ENCODE assay signal across 1 cellular context in the genomic region with DNA sequence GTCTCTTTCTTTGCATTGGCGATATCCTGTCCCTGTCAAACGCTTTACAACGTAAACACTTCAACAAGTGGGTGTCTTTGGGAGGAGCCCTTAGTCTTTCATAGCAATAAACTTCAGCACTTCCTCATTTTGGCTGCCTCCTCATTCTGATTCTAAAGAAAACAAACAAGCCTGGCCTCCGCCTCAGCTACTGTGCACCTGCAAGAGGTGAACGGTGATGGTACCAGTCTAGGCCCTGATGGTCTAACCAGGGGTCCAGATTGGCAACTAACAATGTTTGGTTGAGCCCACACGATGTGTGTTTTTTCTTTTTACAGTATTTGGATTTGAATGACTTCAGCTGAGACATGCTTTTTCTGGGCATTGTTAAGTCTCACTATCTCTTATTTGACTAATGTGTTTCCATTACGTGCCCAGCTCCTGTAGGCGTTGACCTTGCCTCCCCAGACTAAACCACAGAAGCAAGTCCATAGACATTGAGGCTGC.
A peak's percentile ranks its signal among the peaks of the same experiment; 100 is the strongest.
TF ChIP-seq lines count a peak whose summit lies in the region.

No MANE protein-coding gene starts in this region.

TF ChIP-seq in GM12878, 131 proteins besides CTCF, POLR2A, EP300 and RAD21 (continues in another document):
- TF ChIP-seq STAT3 (IDR thresholded peaks at IDR 0.05; ENCODE audit: low read depth, low read length) (no peak), GATAD2B (conservative IDR thresholded peaks at IDR 0.05; ENCODE audit: low read depth) (no peak), ZNF622 (IDR thresholded peaks at IDR 0.05) (no peak), CHD4 (IDR thresholded peaks at IDR 0.05) (no peak), ZNF384 (IDR thresholded peaks at IDR 0.05; ENCODE audit: borderline replicate concordance, low read depth, low read length) (no peak), YY1 (IDR thresholded peaks at IDR 0.05; ENCODE audit: low read depth, low read length) (no peak), YBX1 (IDR thresholded peaks at IDR 0.05) (no peak), ZZZ3 (IDR thresholded peaks at IDR 0.05; ENCODE audit: control insufficient read depth, insufficient read length, low read depth) (no peak), RFX5 (IDR thresholded peaks at IDR 0.05; ENCODE audit: low read depth, low read length) (no peak), ETV6 (conservative IDR thresholded peaks at IDR 0.05 in 1 of 2, IDR thresholded peaks at IDR 0.05 in 1 of 2; ENCODE audit: borderline replicate concordance in 1 of 2, low read depth in 1 of 2) (no peak), CEBPB (IDR thresholded peaks at IDR 0.05; ENCODE audit: borderline replicate concordance in 1 of 2, low read depth in 2 of 2, low read length in 2 of 2) (no peak), JUND (IDR thresholded peaks at IDR 0.05; ENCODE audit: low read depth, low read length) (no peak), WRNIP1 (IDR thresholded peaks at IDR 0.05; ENCODE audit: borderline replicate concordance, low read depth, low read length) (no peak), BHLHE40 (IDR thresholded peaks at IDR 0.05; ENCODE audit: borderline replicate concordance in 1 of 2, low read depth in 2 of 2, low read length in 1 of 2) (no peak), FOXK2 (IDR thresholded peaks at IDR 0.05) (peak; percentile 42; the same call in 1 of the 2 replicates), KAT2A (conservative IDR thresholded peaks at IDR 0.05; ENCODE audit: control insufficient read depth, low read depth, low read length) (no peak), NFIC (IDR thresholded peaks at IDR 0.05; ENCODE audit: low read depth, low read length) (no peak), CREM (IDR thresholded peaks at IDR 0.05; ENCODE audit: low read depth) (no peak; the same call in 1 of the 2 replicates), MEF2B (IDR thresholded peaks at IDR 0.05; ENCODE audit: partially characterized antibody, poor library complexity, severe bottlenecking) (peak; percentile 17), KDM1A (IDR thresholded peaks at IDR 0.05; ENCODE audit: borderline replicate concordance) (no peak), PAX5 (IDR thresholded peaks at IDR 0.05; ENCODE audit: borderline replicate concordance, low read depth, low read length) (no peak), TBL1XR1 (IDR thresholded peaks at IDR 0.05; ENCODE audit: low read depth, low read length) (no peak), RUNX3 (IDR thresholded peaks at IDR 0.05; ENCODE audit: low read length) (peak; percentile 59), SMARCA5 (IDR thresholded peaks at IDR 0.05) (no peak), RBBP5 (conservative IDR thresholded peaks at IDR 0.05) (no peak), RCOR1 (conservative IDR thresholded peaks at IDR 0.05; ENCODE audit: low read depth, low read length) (no peak), CBX3 (IDR thresholded peaks at IDR 0.05; ENCODE audit: borderline replicate concordance, low read depth) (no peak), NFYA (IDR thresholded peaks at IDR 0.05; ENCODE audit: borderline replicate concordance, low read depth, low read length) (no peak), SUZ12 (IDR thresholded peaks at IDR 0.05; ENCODE audit: unreplicated experiment) (no peak), POLR2AphosphoS5 (IDR thresholded peaks at IDR 0.05; ENCODE audit: low read length) (no peak), CHD1 (IDR thresholded peaks at IDR 0.05; ENCODE audit: low read depth, low read length) (no peak), CBX5 (IDR thresholded peaks at IDR 0.05; ENCODE audit: low read depth) (no peak)
- TF ChIP-seq, protein P1, sequence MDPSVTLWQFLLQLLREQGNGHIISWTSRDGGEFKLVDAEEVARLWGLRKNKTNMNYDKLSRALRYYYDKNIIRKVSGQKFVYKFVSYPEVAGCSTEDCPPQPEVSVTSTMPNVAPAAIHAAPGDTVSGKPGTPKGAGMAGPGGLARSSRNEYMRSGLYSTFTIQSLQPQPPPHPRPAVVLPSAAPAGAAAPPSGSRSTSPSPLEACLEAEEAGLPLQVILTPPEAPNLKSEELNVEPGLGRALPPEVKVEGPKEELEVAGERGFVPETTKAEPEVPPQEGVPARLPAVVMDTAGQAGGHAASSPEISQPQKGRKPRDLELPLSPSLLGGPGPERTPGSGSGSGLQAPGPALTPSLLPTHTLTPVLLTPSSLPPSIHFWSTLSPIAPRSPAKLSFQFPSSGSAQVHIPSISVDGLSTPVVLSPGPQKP (IDR thresholded peaks at IDR 0.05; ENCODE audit: low read depth, low read length), result no peak
- TF ChIP-seq, protein P2, sequence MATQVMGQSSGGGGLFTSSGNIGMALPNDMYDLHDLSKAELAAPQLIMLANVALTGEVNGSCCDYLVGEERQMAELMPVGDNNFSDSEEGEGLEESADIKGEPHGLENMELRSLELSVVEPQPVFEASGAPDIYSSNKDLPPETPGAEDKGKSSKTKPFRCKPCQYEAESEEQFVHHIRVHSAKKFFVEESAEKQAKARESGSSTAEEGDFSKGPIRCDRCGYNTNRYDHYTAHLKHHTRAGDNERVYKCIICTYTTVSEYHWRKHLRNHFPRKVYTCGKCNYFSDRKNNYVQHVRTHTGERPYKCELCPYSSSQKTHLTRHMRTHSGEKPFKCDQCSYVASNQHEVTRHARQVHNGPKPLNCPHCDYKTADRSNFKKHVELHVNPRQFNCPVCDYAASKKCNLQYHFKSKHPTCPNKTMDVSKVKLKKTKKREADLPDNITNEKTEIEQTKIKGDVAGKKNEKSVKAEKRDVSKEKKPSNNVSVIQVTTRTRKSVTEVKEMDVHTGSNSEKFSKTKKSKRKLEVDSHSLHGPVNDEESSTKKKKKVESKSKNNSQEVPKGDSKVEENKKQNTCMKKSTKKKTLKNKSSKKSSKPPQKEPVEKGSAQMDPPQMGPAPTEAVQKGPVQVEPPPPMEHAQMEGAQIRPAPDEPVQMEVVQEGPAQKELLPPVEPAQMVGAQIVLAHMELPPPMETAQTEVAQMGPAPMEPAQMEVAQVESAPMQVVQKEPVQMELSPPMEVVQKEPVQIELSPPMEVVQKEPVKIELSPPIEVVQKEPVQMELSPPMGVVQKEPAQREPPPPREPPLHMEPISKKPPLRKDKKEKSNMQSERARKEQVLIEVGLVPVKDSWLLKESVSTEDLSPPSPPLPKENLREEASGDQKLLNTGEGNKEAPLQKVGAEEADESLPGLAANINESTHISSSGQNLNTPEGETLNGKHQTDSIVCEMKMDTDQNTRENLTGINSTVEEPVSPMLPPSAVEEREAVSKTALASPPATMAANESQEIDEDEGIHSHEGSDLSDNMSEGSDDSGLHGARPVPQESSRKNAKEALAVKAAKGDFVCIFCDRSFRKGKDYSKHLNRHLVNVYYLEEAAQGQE (IDR thresholded peaks at IDR 0.05; ENCODE audit: low read depth, low read length), result no peak
- TF ChIP-seq, protein P3, sequence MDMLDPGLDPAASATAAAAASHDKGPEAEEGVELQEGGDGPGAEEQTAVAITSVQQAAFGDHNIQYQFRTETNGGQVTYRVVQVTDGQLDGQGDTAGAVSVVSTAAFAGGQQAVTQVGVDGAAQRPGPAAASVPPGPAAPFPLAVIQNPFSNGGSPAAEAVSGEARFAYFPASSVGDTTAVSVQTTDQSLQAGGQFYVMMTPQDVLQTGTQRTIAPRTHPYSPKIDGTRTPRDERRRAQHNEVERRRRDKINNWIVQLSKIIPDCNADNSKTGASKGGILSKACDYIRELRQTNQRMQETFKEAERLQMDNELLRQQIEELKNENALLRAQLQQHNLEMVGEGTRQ (IDR thresholded peaks at IDR 0.05; ENCODE audit: borderline replicate concordance, low read depth, low read length), result no peak
- TF ChIP-seq, protein P4, sequence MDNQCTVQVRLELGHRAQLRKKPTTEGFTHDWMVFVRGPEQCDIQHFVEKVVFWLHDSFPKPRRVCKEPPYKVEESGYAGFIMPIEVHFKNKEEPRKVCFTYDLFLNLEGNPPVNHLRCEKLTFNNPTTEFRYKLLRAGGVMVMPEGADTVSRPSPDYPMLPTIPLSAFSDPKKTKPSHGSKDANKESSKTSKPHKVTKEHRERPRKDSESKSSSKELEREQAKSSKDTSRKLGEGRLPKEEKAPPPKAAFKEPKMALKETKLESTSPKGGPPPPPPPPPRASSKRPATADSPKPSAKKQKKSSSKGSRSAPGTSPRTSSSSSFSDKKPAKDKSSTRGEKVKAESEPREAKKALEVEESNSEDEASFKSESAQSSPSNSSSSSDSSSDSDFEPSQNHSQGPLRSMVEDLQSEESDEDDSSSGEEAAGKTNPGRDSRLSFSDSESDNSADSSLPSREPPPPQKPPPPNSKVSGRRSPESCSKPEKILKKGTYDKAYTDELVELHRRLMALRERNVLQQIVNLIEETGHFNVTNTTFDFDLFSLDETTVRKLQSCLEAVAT (IDR thresholded peaks at IDR 0.05), result peak; percentile 62
- TF ChIP-seq, protein P5, sequence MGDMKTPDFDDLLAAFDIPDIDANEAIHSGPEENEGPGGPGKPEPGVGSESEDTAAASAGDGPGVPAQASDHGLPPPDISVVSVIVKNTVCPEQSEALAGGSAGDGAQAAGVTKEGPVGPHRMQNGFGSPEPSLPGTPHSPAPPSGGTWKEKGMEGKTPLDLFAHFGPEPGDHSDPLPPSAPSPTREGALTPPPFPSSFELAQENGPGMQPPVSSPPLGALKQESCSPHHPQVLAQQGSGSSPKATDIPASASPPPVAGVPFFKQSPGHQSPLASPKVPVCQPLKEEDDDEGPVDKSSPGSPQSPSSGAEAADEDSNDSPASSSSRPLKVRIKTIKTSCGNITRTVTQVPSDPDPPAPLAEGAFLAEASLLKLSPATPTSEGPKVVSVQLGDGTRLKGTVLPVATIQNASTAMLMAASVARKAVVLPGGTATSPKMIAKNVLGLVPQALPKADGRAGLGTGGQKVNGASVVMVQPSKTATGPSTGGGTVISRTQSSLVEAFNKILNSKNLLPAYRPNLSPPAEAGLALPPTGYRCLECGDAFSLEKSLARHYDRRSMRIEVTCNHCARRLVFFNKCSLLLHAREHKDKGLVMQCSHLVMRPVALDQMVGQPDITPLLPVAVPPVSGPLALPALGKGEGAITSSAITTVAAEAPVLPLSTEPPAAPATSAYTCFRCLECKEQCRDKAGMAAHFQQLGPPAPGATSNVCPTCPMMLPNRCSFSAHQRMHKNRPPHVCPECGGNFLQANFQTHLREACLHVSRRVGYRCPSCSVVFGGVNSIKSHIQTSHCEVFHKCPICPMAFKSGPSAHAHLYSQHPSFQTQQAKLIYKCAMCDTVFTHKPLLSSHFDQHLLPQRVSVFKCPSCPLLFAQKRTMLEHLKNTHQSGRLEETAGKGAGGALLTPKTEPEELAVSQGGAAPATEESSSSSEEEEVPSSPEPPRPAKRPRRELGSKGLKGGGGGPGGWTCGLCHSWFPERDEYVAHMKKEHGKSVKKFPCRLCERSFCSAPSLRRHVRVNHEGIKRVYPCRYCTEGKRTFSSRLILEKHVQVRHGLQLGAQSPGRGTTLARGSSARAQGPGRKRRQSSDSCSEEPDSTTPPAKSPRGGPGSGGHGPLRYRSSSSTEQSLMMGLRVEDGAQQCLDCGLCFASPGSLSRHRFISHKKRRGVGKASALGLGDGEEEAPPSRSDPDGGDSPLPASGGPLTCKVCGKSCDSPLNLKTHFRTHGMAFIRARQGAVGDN (IDR thresholded peaks at IDR 0.05), result no peak
- TF ChIP-seq, protein P6, sequence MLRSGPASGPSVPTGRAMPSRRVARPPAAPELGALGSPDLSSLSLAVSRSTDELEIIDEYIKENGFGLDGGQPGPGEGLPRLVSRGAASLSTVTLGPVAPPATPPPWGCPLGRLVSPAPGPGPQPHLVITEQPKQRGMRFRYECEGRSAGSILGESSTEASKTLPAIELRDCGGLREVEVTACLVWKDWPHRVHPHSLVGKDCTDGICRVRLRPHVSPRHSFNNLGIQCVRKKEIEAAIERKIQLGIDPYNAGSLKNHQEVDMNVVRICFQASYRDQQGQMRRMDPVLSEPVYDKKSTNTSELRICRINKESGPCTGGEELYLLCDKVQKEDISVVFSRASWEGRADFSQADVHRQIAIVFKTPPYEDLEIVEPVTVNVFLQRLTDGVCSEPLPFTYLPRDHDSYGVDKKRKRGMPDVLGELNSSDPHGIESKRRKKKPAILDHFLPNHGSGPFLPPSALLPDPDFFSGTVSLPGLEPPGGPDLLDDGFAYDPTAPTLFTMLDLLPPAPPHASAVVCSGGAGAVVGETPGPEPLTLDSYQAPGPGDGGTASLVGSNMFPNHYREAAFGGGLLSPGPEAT (IDR thresholded peaks at IDR 0.05; ENCODE audit: low read depth), result peak; percentile 33; the same call in 1 of the 2 replicates
- TF ChIP-seq, protein P7, sequence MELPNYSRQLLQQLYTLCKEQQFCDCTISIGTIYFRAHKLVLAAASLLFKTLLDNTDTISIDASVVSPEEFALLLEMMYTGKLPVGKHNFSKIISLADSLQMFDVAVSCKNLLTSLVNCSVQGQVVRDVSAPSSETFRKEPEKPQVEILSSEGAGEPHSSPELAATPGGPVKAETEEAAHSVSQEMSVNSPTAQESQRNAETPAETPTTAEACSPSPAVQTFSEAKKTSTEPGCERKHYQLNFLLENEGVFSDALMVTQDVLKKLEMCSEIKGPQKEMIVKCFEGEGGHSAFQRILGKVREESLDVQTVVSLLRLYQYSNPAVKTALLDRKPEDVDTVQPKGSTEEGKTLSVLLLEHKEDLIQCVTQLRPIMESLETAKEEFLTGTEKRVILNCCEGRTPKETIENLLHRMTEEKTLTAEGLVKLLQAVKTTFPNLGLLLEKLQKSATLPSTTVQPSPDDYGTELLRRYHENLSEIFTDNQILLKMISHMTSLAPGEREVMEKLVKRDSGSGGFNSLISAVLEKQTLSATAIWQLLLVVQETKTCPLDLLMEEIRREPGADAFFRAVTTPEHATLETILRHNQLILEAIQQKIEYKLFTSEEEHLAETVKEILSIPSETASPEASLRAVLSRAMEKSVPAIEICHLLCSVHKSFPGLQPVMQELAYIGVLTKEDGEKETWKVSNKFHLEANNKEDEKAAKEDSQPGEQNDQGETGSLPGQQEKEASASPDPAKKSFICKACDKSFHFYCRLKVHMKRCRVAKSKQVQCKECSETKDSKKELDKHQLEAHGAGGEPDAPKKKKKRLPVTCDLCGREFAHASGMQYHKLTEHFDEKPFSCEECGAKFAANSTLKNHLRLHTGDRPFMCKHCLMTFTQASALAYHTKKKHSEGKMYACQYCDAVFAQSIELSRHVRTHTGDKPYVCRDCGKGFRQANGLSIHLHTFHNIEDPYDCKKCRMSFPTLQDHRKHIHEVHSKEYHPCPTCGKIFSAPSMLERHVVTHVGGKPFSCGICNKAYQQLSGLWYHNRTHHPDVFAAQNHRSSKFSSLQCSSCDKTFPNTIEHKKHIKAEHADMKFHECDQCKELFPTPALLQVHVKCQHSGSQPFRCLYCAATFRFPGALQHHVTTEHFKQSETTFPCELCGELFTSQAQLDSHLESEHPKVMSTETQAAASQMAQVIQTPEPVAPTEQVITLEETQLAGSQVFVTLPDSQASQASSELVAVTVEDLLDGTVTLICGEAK (IDR thresholded peaks at IDR 0.05; ENCODE audit: borderline replicate concordance), result no peak
- TF ChIP-seq, protein P8, sequence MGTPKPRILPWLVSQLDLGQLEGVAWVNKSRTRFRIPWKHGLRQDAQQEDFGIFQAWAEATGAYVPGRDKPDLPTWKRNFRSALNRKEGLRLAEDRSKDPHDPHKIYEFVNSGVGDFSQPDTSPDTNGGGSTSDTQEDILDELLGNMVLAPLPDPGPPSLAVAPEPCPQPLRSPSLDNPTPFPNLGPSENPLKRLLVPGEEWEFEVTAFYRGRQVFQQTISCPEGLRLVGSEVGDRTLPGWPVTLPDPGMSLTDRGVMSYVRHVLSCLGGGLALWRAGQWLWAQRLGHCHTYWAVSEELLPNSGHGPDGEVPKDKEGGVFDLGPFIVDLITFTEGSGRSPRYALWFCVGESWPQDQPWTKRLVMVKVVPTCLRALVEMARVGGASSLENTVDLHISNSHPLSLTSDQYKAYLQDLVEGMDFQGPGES (IDR thresholded peaks at IDR 0.05), result no peak
